In the genomic region with DNA sequence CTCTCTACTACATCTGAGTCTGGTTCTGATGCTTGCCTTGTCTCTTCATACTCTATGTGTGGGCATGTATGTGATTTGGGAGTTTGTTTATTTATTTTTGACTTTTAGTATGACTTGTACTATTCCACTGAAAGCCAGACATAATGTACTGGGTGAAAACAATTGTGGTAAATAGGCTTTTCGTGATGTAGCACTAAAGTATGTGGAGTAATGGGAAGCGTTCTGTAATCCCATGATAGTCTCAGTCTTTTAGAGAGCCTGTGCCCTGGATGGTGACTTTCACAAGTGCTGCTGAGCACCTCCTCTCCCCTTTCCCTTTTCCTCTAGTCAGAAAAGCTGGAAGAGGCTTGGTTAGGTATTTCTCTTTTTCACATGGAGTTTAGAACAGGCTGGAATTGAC, we compare ENCODE assay signal across 19 cellular contexts.
"Had no signal": no experiment of that assay in that cellular context is flagged by ENCODE, and none has a peak within 500 bp of the region (broad histone marks: within the 10 kb centered on the region; RNA-seq: fewer than 3 reads in every experiment).

No MANE protein-coding gene starts in this region.

- H3K36me3 ChIP-seq: breast epithelium, sigmoid colon, spleen, thoracic aorta, upper lobe of right lung had no signal

- H3K4me1 Mint-ChIP-seq: natural killer cell; stimulated activated naive B cell treated with anti-CD40 and anti-IgM and Interleukin-4, amounts not matched to agents 10 μg/mL and 1 μg/mL and 100 μg/mL, for 72 hours; T-helper 17 cell had no signal

- H3K4me3 ChIP-seq: breast epithelium, lung, sigmoid colon, spleen, thoracic aorta, upper lobe of right lung had no signal

- H3K4me3 Mint-ChIP-seq: activated naive CD8-positive, alpha-beta T cell; dendritic cell treated with granulocyte-macrophage colony-stimulating factor and Interleukin-4, amounts not matched to agents 40 ng/mL and 50 ng/mL, for 4 days; natural killer cell; stimulated activated naive B cell treated with anti-CD40 and anti-IgM and Interleukin-4, amounts not matched to agents 10 μg/mL and 1 μg/mL and 100 μg/mL, for 72 hours; T-helper 17 cell had no signal

- H3K27ac Mint-ChIP-seq: activated naive CD8-positive, alpha-beta T cell; dendritic cell treated with granulocyte-macrophage colony-stimulating factor and Interleukin-4, amounts not matched to agents 40 ng/mL and 50 ng/mL, for 4 days; natural killer cell; stimulated activated naive B cell treated with anti-CD40 and anti-IgM and Interleukin-4, amounts not matched to agents 10 μg/mL and 1 μg/mL and 100 μg/mL, for 72 hours; T-helper 17 cell had no signal

- H3K27me3 ChIP-seq: breast epithelium, sigmoid colon, upper lobe of right lung had no signal

- ATAC-seq: esophagus mucosa; left lobe of liver; natural killer cell; stimulated activated naive B cell treated with anti-CD40 and anti-IgM and Interleukin-4, amounts not matched to agents 10 μg/mL and 1 μg/mL and 100 μg/mL, for 72 hours; T-helper 17 cell; upper lobe of right lung had no signal

- H3K9me3 ChIP-seq: breast epithelium, sigmoid colon, thoracic aorta, upper lobe of right lung had no signal

- DNase-seq: activated CD4-positive, alpha-beta T cell treated with anti-CD3 and anti-CD28 coated beads, Interleukin-2, amount 50 U/mL, for 4 hours; activated gamma-delta T cell treated with Interleukin-2 at 50 U/mL for 16 hours; anterior cingulate cortex; effector CD8-positive, alpha-beta T cell; kidney; natural killer cell; posterior cingulate gyrus; sigmoid colon; spleen; stimulated activated naive B cell treated with anti-CD40 and anti-IgM and Interleukin-4, amounts not matched to agents 10 μg/mL and 1 μg/mL and 100 μg/mL, for 72 hours; T-helper 17 cell; upper lobe of right lung had no signal

- H3K27ac ChIP-seq: breast epithelium, sigmoid colon, spleen, thoracic aorta, upper lobe of right lung had no signal

- H3K4me1 ChIP-seq: breast epithelium, sigmoid colon, spleen, upper lobe of right lung had no signal
